ENCODE assay signal across 1 cellular context in the genomic region with DNA sequence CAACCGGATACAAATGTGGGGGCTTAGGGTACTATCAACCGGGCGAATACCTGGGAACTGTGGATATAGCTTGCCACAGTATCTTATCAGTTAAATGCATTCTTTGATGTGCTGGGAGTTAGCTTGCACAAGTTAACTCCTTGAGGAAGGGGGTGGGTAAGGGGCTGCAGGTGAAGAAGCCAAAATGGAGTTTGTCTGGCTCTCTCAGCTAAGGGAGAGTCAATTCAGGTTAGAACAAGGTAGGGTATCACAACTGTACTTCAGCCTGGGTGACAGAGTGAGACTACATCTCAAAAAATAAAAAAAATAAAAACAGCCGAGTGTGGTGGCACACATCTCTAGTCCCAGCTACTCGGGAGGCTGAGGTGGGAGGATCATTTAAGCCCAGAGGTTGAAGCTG.
TF ChIP-seq lines count a peak whose summit lies in the region.

No MANE protein-coding gene starts in this region.

TF ChIP-seq in K562, 482 proteins besides CTCF, POLR2A, EP300 and RAD21 (continues in another document):
- TF ChIP-seq, protein P1, sequence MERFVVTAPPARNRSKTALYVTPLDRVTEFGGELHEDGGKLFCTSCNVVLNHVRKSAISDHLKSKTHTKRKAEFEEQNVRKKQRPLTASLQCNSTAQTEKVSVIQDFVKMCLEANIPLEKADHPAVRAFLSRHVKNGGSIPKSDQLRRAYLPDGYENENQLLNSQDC (CRISPR knock-in tag; IDR thresholded peaks at IDR 0.05): no peak
- TF ChIP-seq, protein P2, sequence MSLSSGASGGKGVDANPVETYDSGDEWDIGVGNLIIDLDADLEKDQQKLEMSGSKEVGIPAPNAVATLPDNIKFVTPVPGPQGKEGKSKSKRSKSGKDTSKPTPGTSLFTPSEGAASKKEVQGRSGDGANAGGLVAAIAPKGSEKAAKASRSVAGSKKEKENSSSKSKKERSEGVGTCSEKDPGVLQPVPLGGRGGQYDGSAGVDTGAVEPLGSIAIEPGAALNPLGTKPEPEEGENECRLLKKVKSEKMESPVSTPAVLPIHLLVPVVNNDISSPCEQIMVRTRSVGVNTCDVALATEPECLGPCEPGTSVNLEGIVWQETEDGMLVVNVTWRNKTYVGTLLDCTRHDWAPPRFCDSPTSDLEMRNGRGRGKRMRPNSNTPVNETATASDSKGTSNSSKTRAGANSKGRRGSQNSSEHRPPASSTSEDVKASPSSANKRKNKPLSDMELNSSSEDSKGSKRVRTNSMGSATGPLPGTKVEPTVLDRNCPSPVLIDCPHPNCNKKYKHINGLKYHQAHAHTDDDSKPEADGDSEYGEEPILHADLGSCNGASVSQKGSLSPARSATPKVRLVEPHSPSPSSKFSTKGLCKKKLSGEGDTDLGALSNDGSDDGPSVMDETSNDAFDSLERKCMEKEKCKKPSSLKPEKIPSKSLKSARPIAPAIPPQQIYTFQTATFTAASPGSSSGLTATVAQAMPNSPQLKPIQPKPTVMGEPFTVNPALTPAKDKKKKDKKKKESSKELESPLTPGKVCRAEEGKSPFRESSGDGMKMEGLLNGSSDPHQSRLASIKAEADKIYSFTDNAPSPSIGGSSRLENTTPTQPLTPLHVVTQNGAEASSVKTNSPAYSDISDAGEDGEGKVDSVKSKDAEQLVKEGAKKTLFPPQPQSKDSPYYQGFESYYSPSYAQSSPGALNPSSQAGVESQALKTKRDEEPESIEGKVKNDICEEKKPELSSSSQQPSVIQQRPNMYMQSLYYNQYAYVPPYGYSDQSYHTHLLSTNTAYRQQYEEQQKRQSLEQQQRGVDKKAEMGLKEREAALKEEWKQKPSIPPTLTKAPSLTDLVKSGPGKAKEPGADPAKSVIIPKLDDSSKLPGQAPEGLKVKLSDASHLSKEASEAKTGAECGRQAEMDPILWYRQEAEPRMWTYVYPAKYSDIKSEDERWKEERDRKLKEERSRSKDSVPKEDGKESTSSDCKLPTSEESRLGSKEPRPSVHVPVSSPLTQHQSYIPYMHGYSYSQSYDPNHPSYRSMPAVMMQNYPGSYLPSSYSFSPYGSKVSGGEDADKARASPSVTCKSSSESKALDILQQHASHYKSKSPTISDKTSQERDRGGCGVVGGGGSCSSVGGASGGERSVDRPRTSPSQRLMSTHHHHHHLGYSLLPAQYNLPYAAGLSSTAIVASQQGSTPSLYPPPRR (CRISPR knock-in tag; IDR thresholded peaks at IDR 0.05; ENCODE audit: borderline replicate concordance): no peak
- no peak for TF ChIP-seq SRSF1 (IDR thresholded peaks at IDR 0.05; ENCODE audit: low read depth, low read length)
- TF ChIP-seq RBM22 (IDR thresholded peaks at IDR 0.05; ENCODE audit: low read depth, low read length, poor library complexity, severe bottlenecking): no peak
- no peak for TF ChIP-seq FOXJ2 (tag; IDR thresholded peaks at IDR 0.05)
- TF ChIP-seq ZNF282 (CRISPR knock-in tag; IDR thresholded peaks at IDR 0.05): no peak
- TF ChIP-seq, protein P3, sequence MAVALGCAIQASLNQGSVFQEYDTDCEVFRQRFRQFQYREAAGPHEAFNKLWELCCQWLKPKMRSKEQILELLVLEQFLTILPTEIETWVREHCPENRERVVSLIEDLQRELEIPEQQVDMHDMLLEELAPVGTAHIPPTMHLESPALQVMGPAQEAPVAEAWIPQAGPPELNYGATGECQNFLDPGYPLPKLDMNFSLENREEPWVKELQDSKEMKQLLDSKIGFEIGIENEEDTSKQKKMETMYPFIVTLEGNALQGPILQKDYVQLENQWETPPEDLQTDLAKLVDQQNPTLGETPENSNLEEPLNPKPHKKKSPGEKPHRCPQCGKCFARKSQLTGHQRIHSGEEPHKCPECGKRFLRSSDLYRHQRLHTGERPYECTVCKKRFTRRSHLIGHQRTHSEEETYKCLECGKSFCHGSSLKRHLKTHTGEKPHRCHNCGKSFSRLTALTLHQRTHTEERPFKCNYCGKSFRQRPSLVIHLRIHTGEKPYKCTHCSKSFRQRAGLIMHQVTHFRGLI (CRISPR knock-in tag; IDR thresholded peaks at IDR 0.05): 0 out of 2 replicates have a peak, but pooled peaks have one; percentile 59
- TF ChIP-seq STAT5B (CRISPR knock-in tag; IDR thresholded peaks at IDR 0.05): no peak
- TF ChIP-seq JUN (IDR thresholded peaks at IDR 0.05; ENCODE audit: borderline replicate concordance, low read depth, low read length): no peak
- TF ChIP-seq JUN (CRISPR knock-in tag; IDR thresholded peaks at IDR 0.05; ENCODE audit: borderline replicate concordance): no peak
- TF ChIP-seq, protein P4, sequence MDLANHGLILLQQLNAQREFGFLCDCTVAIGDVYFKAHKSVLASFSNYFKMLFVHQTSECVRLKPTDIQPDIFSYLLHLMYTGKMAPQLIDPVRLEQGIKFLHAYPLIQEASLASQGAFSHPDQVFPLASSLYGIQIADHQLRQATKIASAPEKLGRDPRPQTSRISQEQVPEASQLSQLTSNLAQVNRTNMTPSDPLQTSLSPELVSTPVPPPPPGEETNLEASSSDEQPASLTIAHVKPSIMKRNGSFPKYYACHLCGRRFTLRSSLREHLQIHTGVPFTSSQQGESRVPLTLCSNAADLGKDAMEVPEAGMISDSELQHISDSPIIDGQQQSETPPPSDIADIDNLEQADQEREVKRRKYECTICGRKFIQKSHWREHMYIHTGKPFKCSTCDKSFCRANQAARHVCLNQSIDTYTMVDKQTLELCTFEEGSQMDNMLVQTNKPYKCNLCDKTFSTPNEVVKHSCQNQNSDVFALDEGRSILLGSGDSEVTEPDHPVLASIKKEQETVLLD (IDR thresholded peaks at IDR 0.05): no peak
- TF ChIP-seq ZNF134 (CRISPR knock-in tag; conservative IDR thresholded peaks at IDR 0.05): no peak
- no peak for TF ChIP-seq KDM5B (IDR thresholded peaks at IDR 0.05; ENCODE audit: insufficient replicate concordance, low read depth, low read length)
- TF ChIP-seq, protein P5, sequence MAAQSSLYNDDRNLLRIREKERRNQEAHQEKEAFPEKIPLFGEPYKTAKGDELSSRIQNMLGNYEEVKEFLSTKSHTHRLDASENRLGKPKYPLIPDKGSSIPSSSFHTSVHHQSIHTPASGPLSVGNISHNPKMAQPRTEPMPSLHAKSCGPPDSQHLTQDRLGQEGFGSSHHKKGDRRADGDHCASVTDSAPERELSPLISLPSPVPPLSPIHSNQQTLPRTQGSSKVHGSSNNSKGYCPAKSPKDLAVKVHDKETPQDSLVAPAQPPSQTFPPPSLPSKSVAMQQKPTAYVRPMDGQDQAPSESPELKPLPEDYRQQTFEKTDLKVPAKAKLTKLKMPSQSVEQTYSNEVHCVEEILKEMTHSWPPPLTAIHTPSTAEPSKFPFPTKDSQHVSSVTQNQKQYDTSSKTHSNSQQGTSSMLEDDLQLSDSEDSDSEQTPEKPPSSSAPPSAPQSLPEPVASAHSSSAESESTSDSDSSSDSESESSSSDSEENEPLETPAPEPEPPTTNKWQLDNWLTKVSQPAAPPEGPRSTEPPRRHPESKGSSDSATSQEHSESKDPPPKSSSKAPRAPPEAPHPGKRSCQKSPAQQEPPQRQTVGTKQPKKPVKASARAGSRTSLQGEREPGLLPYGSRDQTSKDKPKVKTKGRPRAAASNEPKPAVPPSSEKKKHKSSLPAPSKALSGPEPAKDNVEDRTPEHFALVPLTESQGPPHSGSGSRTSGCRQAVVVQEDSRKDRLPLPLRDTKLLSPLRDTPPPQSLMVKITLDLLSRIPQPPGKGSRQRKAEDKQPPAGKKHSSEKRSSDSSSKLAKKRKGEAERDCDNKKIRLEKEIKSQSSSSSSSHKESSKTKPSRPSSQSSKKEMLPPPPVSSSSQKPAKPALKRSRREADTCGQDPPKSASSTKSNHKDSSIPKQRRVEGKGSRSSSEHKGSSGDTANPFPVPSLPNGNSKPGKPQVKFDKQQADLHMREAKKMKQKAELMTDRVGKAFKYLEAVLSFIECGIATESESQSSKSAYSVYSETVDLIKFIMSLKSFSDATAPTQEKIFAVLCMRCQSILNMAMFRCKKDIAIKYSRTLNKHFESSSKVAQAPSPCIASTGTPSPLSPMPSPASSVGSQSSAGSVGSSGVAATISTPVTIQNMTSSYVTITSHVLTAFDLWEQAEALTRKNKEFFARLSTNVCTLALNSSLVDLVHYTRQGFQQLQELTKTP (IDR thresholded peaks at IDR 0.05; ENCODE audit: low read depth in 1 of 2, partially characterized antibody in 2 of 2): no peak
- no peak for TF ChIP-seq STAG1 (CRISPR knock-in tag; IDR thresholded peaks at IDR 0.05; ENCODE audit: borderline replicate concordance)
- TF ChIP-seq U2AF1 (optimal IDR thresholded peaks at IDR 0.05; ENCODE audit: low read depth, low read length): no peak
- no peak for TF ChIP-seq NONO (IDR thresholded peaks at IDR 0.05; ENCODE audit: low read depth in 2 of 2, low read length in 1 of 2)
- TF ChIP-seq SETDB1 (IDR thresholded peaks at IDR 0.05; ENCODE audit: low read length): no peak
- TF ChIP-seq ZNF121 (CRISPR knock-in tag; conservative IDR thresholded peaks at IDR 0.05): no peak
- TF ChIP-seq NR2C1 (IDR thresholded peaks at IDR 0.05): no peak
- TF ChIP-seq NR2C1 (tag; IDR thresholded peaks at IDR 0.05): peak; percentile 77
- peak; percentile 79 for TF ChIP-seq MEF2D (tag; conservative IDR thresholded peaks at IDR 0.05; ENCODE audit: low read depth)
- TF ChIP-seq KDM4B (IDR thresholded peaks at IDR 0.05; ENCODE audit: borderline replicate concordance in 2 of 2, low read depth in 1 of 2): no peak
- TF ChIP-seq, protein P6, sequence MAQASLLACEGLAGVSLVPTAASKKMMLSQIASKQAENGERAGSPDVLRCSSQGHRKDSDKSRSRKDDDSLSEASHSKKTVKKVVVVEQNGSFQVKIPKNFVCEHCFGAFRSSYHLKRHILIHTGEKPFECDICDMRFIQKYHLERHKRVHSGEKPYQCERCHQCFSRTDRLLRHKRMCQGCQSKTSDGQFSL (CRISPR knock-in tag; IDR thresholded peaks at IDR 0.05): no peak
- TF ChIP-seq, protein P6 (tag; IDR thresholded peaks at IDR 0.05): peak in 1 of 2 experiments; percentile 37; a peak in 1 of 4 replicates
- no peak for TF ChIP-seq SREBF2 (CRISPR knock-in tag; IDR thresholded peaks at IDR 0.05)
- TF ChIP-seq, protein P7, sequence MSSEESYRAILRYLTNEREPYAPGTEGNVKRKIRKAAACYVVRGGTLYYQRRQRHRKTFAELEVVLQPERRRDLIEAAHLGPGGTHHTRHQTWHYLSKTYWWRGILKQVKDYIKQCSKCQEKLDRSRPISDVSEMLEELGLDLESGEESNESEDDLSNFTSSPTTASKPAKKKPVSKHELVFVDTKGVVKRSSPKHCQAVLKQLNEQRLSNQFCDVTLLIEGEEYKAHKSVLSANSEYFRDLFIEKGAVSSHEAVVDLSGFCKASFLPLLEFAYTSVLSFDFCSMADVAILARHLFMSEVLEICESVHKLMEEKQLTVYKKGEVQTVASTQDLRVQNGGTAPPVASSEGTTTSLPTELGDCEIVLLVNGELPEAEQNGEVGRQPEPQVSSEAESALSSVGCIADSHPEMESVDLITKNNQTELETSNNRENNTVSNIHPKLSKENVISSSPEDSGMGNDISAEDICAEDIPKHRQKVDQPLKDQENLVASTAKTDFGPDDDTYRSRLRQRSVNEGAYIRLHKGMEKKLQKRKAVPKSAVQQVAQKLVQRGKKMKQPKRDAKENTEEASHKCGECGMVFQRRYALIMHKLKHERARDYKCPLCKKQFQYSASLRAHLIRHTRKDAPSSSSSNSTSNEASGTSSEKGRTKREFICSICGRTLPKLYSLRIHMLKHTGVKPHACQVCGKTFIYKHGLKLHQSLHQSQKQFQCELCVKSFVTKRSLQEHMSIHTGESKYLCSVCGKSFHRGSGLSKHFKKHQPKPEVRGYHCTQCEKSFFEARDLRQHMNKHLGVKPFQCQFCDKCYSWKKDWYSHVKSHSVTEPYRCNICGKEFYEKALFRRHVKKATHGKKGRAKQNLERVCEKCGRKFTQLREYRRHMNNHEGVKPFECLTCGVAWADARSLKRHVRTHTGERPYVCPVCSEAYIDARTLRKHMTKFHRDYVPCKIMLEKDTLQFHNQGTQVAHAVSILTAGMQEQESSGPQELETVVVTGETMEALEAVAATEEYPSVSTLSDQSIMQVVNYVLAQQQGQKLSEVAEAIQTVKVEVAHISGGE (CRISPR knock-in tag; IDR thresholded peaks at IDR 0.05): peak in 1 of 3 experiments; percentile 45; a peak in 1 of 6 replicates
- no peak for TF ChIP-seq ZNF143 (CRISPR knock-in tag; IDR thresholded peaks at IDR 0.05)
- TF ChIP-seq ZNF384 (IDR thresholded peaks at IDR 0.05; ENCODE audit: low read depth, low read length): no peak
- no peak for TF ChIP-seq CEBPG (CRISPR knock-in tag; IDR thresholded peaks at IDR 0.05)
- TF ChIP-seq CEBPG (tag; conservative IDR thresholded peaks at IDR 0.05 in 1 of 2, IDR thresholded peaks at IDR 0.05 in 1 of 2): no peak
- no peak for TF ChIP-seq PURB (CRISPR knock-in tag; IDR thresholded peaks at IDR 0.05; ENCODE audit: low read depth)
- TF ChIP-seq NR2F6 (CRISPR knock-in tag; IDR thresholded peaks at IDR 0.05): no peak
- TF ChIP-seq DIDO1 (tag; IDR thresholded peaks at IDR 0.05; ENCODE audit: low read depth): no peak
- TF ChIP-seq, protein P8, sequence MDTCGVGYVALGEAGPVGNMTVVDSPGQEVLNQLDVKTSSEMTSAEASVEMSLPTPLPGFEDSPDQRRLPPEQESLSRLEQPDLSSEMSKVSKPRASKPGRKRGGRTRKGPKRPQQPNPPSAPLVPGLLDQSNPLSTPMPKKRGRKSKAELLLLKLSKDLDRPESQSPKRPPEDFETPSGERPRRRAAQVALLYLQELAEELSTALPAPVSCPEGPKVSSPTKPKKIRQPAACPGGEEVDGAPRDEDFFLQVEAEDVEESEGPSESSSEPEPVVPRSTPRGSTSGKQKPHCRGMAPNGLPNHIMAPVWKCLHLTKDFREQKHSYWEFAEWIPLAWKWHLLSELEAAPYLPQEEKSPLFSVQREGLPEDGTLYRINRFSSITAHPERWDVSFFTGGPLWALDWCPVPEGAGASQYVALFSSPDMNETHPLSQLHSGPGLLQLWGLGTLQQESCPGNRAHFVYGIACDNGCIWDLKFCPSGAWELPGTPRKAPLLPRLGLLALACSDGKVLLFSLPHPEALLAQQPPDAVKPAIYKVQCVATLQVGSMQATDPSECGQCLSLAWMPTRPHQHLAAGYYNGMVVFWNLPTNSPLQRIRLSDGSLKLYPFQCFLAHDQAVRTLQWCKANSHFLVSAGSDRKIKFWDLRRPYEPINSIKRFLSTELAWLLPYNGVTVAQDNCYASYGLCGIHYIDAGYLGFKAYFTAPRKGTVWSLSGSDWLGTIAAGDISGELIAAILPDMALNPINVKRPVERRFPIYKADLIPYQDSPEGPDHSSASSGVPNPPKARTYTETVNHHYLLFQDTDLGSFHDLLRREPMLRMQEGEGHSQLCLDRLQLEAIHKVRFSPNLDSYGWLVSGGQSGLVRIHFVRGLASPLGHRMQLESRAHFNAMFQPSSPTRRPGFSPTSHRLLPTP (IDR thresholded peaks at IDR 0.05; ENCODE audit: borderline replicate concordance, extremely low read depth, insufficient read length): no peak
- no peak for TF ChIP-seq POLR3G (IDR thresholded peaks at IDR 0.05; ENCODE audit: extremely low read depth, insufficient read length, insufficient replicate concordance)
- TF ChIP-seq ZNF780A (CRISPR knock-in tag; IDR thresholded peaks at IDR 0.05): no peak
- TF ChIP-seq TEAD4 (IDR thresholded peaks at IDR 0.05; ENCODE audit: low read length): no peak
- no peak for TF ChIP-seq TEAD4 (CRISPR knock-in tag; IDR thresholded peaks at IDR 0.05; ENCODE audit: borderline replicate concordance)
- TF ChIP-seq HDAC1 (IDR thresholded peaks at IDR 0.05): no peak
- TF ChIP-seq YBX1 (IDR thresholded peaks at IDR 0.05): no peak
- TF ChIP-seq MCM7 (IDR thresholded peaks at IDR 0.05): no peak
